Comparison of ENCODE assay signal across 1 cellular context in the genomic region with DNA sequence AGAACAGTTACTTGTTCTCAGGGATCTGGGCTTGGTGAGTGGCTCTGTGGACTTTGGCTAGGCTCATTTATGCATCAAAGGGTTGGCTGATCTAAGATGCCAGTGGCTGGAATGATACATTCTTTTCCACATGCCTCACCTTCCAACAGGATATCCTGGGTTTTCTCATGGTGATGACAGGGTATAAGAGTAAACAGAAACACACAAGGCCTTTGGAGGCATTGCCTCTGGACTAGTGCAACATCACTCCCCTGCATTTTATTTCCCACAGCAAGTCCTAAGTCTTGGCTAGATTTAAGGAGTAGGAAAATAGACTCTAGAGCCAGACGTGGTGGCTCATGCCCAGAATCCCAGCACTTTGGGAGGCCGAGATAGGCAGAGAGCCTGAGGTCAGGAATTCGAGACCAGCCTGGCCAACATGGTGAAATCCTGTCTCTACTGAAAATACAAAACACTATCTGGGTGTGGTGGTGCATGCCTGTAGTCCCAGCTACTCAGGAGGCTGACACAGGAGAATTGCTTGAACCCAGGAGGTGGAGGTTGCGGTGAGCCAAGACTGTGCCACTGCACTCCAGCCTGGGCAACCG.
TF ChIP-seq lines count a peak whose summit lies in the region.

No MANE protein-coding gene starts in this region.

TF ChIP-seq in HCT116, 20 proteins besides CTCF, POLR2A, EP300 and RAD21 (continued from another document):
- TF ChIP-seq, protein P1, sequence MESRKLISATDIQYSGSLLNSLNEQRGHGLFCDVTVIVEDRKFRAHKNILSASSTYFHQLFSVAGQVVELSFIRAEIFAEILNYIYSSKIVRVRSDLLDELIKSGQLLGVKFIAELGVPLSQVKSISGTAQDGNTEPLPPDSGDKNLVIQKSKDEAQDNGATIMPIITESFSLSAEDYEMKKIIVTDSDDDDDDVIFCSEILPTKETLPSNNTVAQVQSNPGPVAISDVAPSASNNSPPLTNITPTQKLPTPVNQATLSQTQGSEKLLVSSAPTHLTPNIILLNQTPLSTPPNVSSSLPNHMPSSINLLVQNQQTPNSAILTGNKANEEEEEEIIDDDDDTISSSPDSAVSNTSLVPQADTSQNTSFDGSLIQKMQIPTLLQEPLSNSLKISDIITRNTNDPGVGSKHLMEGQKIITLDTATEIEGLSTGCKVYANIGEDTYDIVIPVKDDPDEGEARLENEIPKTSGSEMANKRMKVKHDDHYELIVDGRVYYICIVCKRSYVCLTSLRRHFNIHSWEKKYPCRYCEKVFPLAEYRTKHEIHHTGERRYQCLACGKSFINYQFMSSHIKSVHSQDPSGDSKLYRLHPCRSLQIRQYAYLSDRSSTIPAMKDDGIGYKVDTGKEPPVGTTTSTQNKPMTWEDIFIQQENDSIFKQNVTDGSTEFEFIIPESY (IDR thresholded peaks at IDR 0.05; ENCODE audit: extremely low read depth, insufficient replicate concordance, low read length) = no peak
- no peak for TF ChIP-seq YY1 (IDR thresholded peaks at IDR 0.05; ENCODE audit: extremely low read depth, insufficient replicate concordance, low read depth, low read length)
- TF ChIP-seq ZFX (IDR thresholded peaks at IDR 0.05) = no peak
- TF ChIP-seq ZNF274 (IDR thresholded peaks at IDR 0.05; ENCODE audit: low read depth, low read length) = no peak
- TF ChIP-seq, protein P2, sequence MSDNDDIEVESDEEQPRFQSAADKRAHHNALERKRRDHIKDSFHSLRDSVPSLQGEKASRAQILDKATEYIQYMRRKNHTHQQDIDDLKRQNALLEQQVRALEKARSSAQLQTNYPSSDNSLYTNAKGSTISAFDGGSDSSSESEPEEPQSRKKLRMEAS (IDR thresholded peaks at IDR 0.05) = no peak
TF ChIP-seq in HCT116: peak in this region for 0.
